Comparison of ENCODE assay signal across 21 cellular contexts in genomic region chr5:66224273-66224672, GRCh38.
DNase-seq lines count a peak whose midpoint lies in the region; TF ChIP-seq lines count a peak whose summit lies in the region.
"Had no signal": no experiment of that assay in that cellular context is flagged by ENCODE, and none has a peak within 500 bp of the region (broad histone marks: within the 10 kb centered on the region; RNA-seq: fewer than 3 reads in every experiment).

No MANE protein-coding gene starts in this region.

- peaks cover 25% of the 10 kb centered on the region for H3K4me1 ChIP-seq in PC-9 (replicated peaks; ENCODE audit: insufficient read depth)
- no peaks in the 10 kb centered on the region for H3K4me1 ChIP-seq in mammary epithelial cell (ENCODE audit: insufficient read depth, low read length)
- H3K4me1 ChIP-seq: A549, Caco-2, Peyer's patch, SJCRH30 had no signal

- H3K4me3 ChIP-seq in PC-9 (no peak overlapping the region), mammary epithelial cell (replicated peaks in 1 of 3; ENCODE audit: insufficient read depth in 1 of 3, low read depth in 2 of 3, low read length in 3 of 3) (no peak overlapping the region), dorsolateral prefrontal cortex (no peak overlapping the region)
- H3K4me3 ChIP-seq: A549, Peyer's patch, SJCRH30 had no signal

- dilution Hi-C loops in mammary epithelial cell (cut with HindIII; ENCODE audit: low sequenced_read_pairs), result no loop called here

- H3K9me3 ChIP-seq in PC-9 (ENCODE audit: insufficient read depth, low read depth) (no peaks in the 10 kb centered on the region), mammary epithelial cell (replicated peaks; ENCODE audit: insufficient read depth, low read length) (no peaks in the 10 kb centered on the region)
- H3K9me3 ChIP-seq: A549, Caco-2, Peyer's patch had no signal

- H3K79me2 ChIP-seq in PC-9 (ENCODE audit: low read depth) (no peaks in the 10 kb centered on the region), mammary epithelial cell (ENCODE audit: insufficient read depth, low read length) (no peaks in the 10 kb centered on the region)

- H3K4me2 ChIP-seq in PC-9, result 0 out of 2 replicates have a peak overlapping the region, but pooled peaks have one; percentile 13
- H3K4me2 ChIP-seq in mammary epithelial cell (ENCODE audit: insufficient read depth, low read depth, low read length), result no peak overlapping the region
- H3K4me2 ChIP-seq: A549, KMS-11 had no signal

- WGBS in mammary epithelial cell (ENCODE audit: low coverage, missing lambda C conversion rate), result 89% methylated on average over 3 of the region's 3 CpGs

- BruUV-seq in PC-9 (replicated peaks; lab: Mats Ljungman, UMichigan), result no TSS peak
- no TSS peak for BruUV-seq in mammary epithelial cell (replicated peaks; lab: Mats Ljungman, UMichigan)

- peaks cover 8% of the 10 kb centered on the region; the same call in 1 of the 2 replicates for H3F3A ChIP-seq in PC-9 (ENCODE audit: insufficient read depth, low read depth)

- in situ Hi-C loops in mammary epithelial cell (cut with MboI; ENCODE audit: low sequenced_read_pairs in 2 of 2), result no loop called here

- intact Hi-C loops in PC-9 (cut with micrococcal nuclease; ENCODE audit: unreplicated experiment), result no loop called here
- intact Hi-C loops in mammary epithelial cell (cut with micrococcal nuclease), result no loop called here
- intact Hi-C loops in dorsolateral prefrontal cortex (cut with DNase I), result loop anchor here in 1 of 2 donors (5.0 kb wide), 1 partner anchor 52 kb away; no protein-coding TSS in a partner anchor

- H3K9me2 ChIP-seq in PC-9 (ENCODE audit: insufficient read depth), result no peaks in the 10 kb centered on the region

- POLR2A ChIA-PET in PC-9 (lab: Charles Lee; ENCODE audit: unreplicated experiment), result no interaction called here

- no peak overlapping the region for H2AFZ ChIP-seq in PC-9
- no peak overlapping the region for H2AFZ ChIP-seq in mammary epithelial cell (ENCODE audit: low read depth, low read length)

- H3K27ac ChIP-seq in PC-9 (peak overlapping the region; percentile 54), epithelial cell of prostate (peak overlapping the region; percentile 32), mammary epithelial cell (ENCODE audit: insufficient read depth, low read depth, low read length) (no peak overlapping the region), dorsolateral prefrontal cortex (no peak overlapping the region)
- H3K27ac ChIP-seq: A549, KMS-11, Peyer's patch, SJCRH30 had no signal

- no peaks in the 10 kb centered on the region for H3K36me3 ChIP-seq in PC-9 (ENCODE audit: low read depth)
- no peaks in the 10 kb centered on the region for H3K36me3 ChIP-seq in mammary epithelial cell (ENCODE audit: insufficient read depth, low read length)
- H3K36me3 ChIP-seq: Peyer's patch, SJCRH30 had no signal

- no peaks in the 10 kb centered on the region for H3K27me3 ChIP-seq in PC-9 (ENCODE audit: insufficient read depth, low read depth)
- no peaks in the 10 kb centered on the region for H3K27me3 ChIP-seq in mammary epithelial cell (ENCODE audit: insufficient read depth, low read length)
- H3K27me3 ChIP-seq in dorsolateral prefrontal cortex, result no peaks in the 10 kb centered on the region
- H3K27me3 ChIP-seq: Peyer's patch, SJCRH30 had no signal

- TF ChIP-seq CTCF in PC-9 (conservative IDR thresholded peaks at IDR 0.05) (no peak), mammary epithelial cell (conservative IDR thresholded peaks at IDR 0.05 in 1 of 2, IDR thresholded peaks at IDR 0.05 in 1 of 2; ENCODE audit: extremely low read depth in 1 of 2, insufficient read depth in 1 of 2, low read depth in 1 of 2, low read length in 2 of 2) (no peak), dorsolateral prefrontal cortex (IDR thresholded peaks at IDR 0.05 in 54 of 56, conservative IDR thresholded peaks at IDR 0.05 in 2 of 56; ENCODE audit: low read depth in 1 of 56, partially characterized antibody in 56 of 56) (no peak)

- H3K9ac ChIP-seq in mammary epithelial cell (ENCODE audit: insufficient read depth, low read length), result no peak overlapping the region
- H3K9ac ChIP-seq: KMS-11 had no signal

- H4K20me1 ChIP-seq in PC-9 (ENCODE audit: insufficient read depth) (no peaks in the 10 kb centered on the region), mammary epithelial cell (ENCODE audit: insufficient read depth, low read length) (no peaks in the 10 kb centered on the region)

- CTCF ChIA-PET in PC-9 (lab: Charles Lee) (no interaction called here), mammary epithelial cell (lab: Charles Lee; ENCODE audit: low non-redundant PET) (no interaction called here)

- DNase-seq in NCI-H146 (lab: John Stamatoyannopoulos, UW) (peak; percentile 74), NCI-H69 (lab: John Stamatoyannopoulos, UW) (peak; percentile 58), PC-9 (no peak), epithelial cell of prostate (ENCODE audit: low read depth, low spot score) (no peak), mammary epithelial cell (no peak), anterior cingulate cortex (lab: John Stamatoyannopoulos, UW) (no peak), dorsolateral prefrontal cortex (no peak)
- DNase-seq: CD4-positive, alpha-beta memory T cell; DMS79 treated with DMSO at 0.1 percent for 48 hours; IMR-90; MM.1S; NCI-H1694 treated with DMSO at 0.1 percent for 48 hours; NCI-H2107; NCI-H446 treated with DMSO at 0.1 percent for 48 hours; NCI-H526 treated with DMSO at 0.1 percent for 48 hours; Peyer's patch; T-helper 17 cell had no signal

Comparison
In these comparisons a context has a peak if more than half of its experiments do, and no peak if none do; other contexts are left out.
1. DNase-seq: peak in NCI-H146 (single experiment) and NCI-H69 (single experiment); none in PC-9 (0 of 2), epithelial cell of prostate (single experiment), mammary epithelial cell (single experiment), anterior cingulate cortex (0 of 58) and dorsolateral prefrontal cortex (0 of 10).
2. H3K27ac ChIP-seq: peak in PC-9 (single experiment) and epithelial cell of prostate (single experiment); none in mammary epithelial cell (single experiment) and dorsolateral prefrontal cortex (0 of 59).